ENCODE assay signal across 21 cellular contexts in genomic region chr1:246786606-246787238, GRCh38.
A peak's percentile ranks its signal among the peaks of the same experiment; 100 is the strongest.
DNase-seq lines count a peak whose midpoint lies in the region; ATAC-seq and FAIRE-seq lines count a peak whose summit lies in the region.
"Had no signal": no experiment of that assay in that cellular context is flagged by ENCODE, and none has a peak within 500 bp of the region (broad histone marks: within the 10 kb centered on the region; RNA-seq: fewer than 3 reads in every experiment).

No MANE protein-coding gene starts in this region.

- no peak overlapping the region for H3K27ac ChIP-seq in small intestine (ENCODE audit: low read depth in 1 of 2, low read length in 1 of 2)
- H3K27ac ChIP-seq: RWPE1, vagina, VCaP had no signal

- FAIRE-seq in small intestine (lab: Jason Lieb, UNC), result no peak
- FAIRE-seq: colon, D721Med, kidney had no signal

- H3K4me3 ChIP-seq in small intestine (ENCODE audit: low read depth in 1 of 2, low read length in 2 of 2), result no peak overlapping the region
- H3K4me3 ChIP-seq: vagina had no signal

- WGBS in small intestine, 3 donors, result 25 to 75% (median 46%) methylated on average over 18 to 19 of the region's 19 CpGs

- no peaks in the 10 kb centered on the region for H3K27me3 ChIP-seq in small intestine (ENCODE audit: control insufficient read depth in 2 of 2, insufficient read depth in 2 of 2, low read length in 2 of 2)
- H3K27me3 ChIP-seq: vagina had no signal

- no peaks in the 10 kb centered on the region for H3K9me3 ChIP-seq in small intestine (ENCODE audit: control insufficient read depth, low read depth)
- H3K9me3 ChIP-seq: vagina had no signal

- H3K36me3 ChIP-seq in small intestine (ENCODE audit: control insufficient read depth in 2 of 2, insufficient read depth in 2 of 2, low read length in 2 of 2), result no peaks in the 10 kb centered on the region
- H3K36me3 ChIP-seq: vagina had no signal

- ATAC-seq in HG02798 (IDR thresholded peaks at IDR 0.05; ENCODE audit: poor library complexity, unreplicated experiment), result no peak
- ATAC-seq: activated naive CD4-positive, alpha-beta T cell treated with anti-CD3 and anti-CD28 coated beads, Interleukin-2, amount 50 U/mL, for 72 hours; activated T-cell treated with anti-CD3 and anti-CD28 coated beads, Interleukin-2, amount 50 U/mL, for 4 hours; natural killer cell treated with Interleukin-12 subunit alpha and Interleukin-12 subunit beta and Interleukin-15 and Interleukin-18, amount 100 ng/mL, for 72 hours; T-cell had no signal

- no peaks in the 10 kb centered on the region for H3K4me1 ChIP-seq in small intestine (ENCODE audit: control insufficient read depth in 2 of 2, insufficient read depth in 1 of 2, low read depth in 1 of 2, low read length in 1 of 2)

- DNase-seq in DMS79 (lab: John Stamatoyannopoulos, UW) (peak; percentile 96), NCI-H2107 (lab: John Stamatoyannopoulos, UW) (peak; percentile 77), SHP77 (lab: John Stamatoyannopoulos, UW) (peak; percentile 51 to 79), small intestine (peak; percentile 73), ecto neural progenitor cell (ENCODE audit: low spot score) (no peak), AG08396 (ENCODE audit: low spot score) (no peak)
- DNase-seq: activated CD4-positive, alpha-beta memory T cell treated with anti-CD3 and anti-CD28 coated beads, Interleukin-2, amount 10 ng/mL, durations not matched to agents 7 days and 5 days; activated T-cell treated with anti-CD3 and anti-CD28 coated beads, Interleukin-2, amount 50 U/mL, for 4 hours; AML-193; kidney; NCI-H1694; stimulated activated CD4-positive, alpha-beta T cell treated with anti-CD3 and anti-CD28 coated beads, Interleukin-2, amount 100 ng/mL, for 48 hours; T-cell had no signal

Comparison
In these comparisons a context has a peak if more than half of its experiments do, and no peak if none do; other contexts are left out.
1. DNase-seq: peak in DMS79 (single experiment), NCI-H2107 (single experiment), SHP77 (2 of 2) and small intestine (single experiment); none in ecto neural progenitor cell (single experiment) and AG08396 (single experiment).